In the genomic region with DNA sequence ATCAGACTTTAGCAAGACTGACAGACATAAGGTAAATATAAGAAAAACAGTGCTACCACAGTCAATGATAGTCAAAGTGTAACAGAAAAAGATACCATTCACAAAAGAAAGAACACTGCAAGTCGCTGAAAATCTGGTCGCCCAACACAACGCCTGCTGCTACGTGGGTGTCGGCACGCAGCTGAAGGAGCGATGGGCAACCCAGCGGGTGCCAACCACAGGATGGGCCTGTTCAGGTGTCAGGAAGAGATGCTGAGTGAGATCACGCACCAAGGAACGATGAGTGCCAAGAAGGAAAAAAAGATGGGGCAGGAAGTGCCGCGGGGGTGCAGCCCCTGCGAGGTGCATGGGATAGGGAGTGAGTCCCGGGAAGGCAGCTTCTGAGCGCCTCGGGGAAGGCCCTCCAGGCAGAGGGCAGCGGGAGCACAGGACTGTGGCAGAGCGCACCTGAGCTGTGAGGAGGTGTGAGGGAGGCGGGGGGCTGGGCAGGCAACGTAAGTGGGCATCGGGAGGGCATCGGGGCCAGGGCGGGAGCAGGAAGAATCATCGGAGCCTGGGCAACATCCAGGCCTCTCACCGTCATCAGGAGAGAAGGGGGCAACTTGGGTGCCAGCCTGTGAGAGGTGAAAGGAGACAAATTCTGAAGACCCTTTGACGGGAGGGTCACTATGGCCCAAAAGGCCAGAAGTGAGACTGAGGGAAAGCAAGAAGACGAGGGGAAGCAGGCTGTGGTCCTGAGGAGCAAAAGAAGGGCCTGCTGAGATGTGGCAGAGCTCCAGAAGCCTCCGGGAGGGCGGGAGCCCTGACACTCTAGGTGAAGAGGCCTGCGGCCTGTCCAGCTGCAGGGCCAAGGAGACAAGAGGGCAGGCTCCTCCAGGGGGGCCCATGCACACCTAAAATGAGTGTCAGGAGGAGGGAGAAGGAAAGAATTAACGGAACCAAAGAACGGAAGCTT, we compare ENCODE assay signal across 16 cellular contexts.
"Had no signal": no experiment of that assay in that cellular context is flagged by ENCODE, and none has a peak within 500 bp of the region (broad histone marks: within the 10 kb centered on the region; RNA-seq: fewer than 3 reads in every experiment).

No MANE protein-coding gene starts in this region.

- H3K27me3 Mint-ChIP-seq: activated CD4-positive, alpha-beta T cell treated with anti-CD3 and anti-CD28 coated beads, Interleukin-2, amount 10 ng/mL, durations not matched to agents 24 days and 14 days; T-cell had no signal

- H3K4me3 ChIP-seq: mucosa of descending colon, ovary, SK-N-MC, tibial nerve had no signal

- H3K27ac ChIP-seq: ovary, SK-N-MC, tibial nerve, WERI-Rb-1 had no signal

- H3K36me3 ChIP-seq: ovary had no signal

- H3K4me1 Mint-ChIP-seq: endodermal cell, natural killer cell had no signal

- H3K27me3 ChIP-seq: ovary, tibial nerve had no signal

- H3K36me3 Mint-ChIP-seq: natural killer cell had no signal

- H3K4me1 ChIP-seq: tibial nerve had no signal

- H3K4me3 Mint-ChIP-seq: activated CD4-positive, alpha-beta T cell treated with anti-CD3 and anti-CD28 coated beads, Interleukin-2, amount 10 ng/mL, durations not matched to agents 24 days and 14 days; endodermal cell; natural killer cell; T-cell had no signal

- DNase-seq: activated CD4-positive, alpha-beta T cell treated with anti-CD3 and anti-CD28 coated beads, Interleukin-2, amount 10 ng/mL, durations not matched to agents 24 days and 14 days; activated CD8-positive, alpha-beta memory T cell treated with anti-CD3 and anti-CD28 coated beads for 24 hours; activated gamma-delta T cell treated with Interleukin-2 at 50 U/mL for 16 hours; cortex of kidney; endodermal cell; erythroblast; hypothalamus; left cardiac atrium; natural killer cell; ovary; stimulated activated CD4-positive, alpha-beta T cell treated with anti-CD3 and anti-CD28 coated beads, Interleukin-15, amount 100 ng/mL, for 24 hours; T-cell; WERI-Rb-1 had no signal

- H3K27ac Mint-ChIP-seq: endodermal cell, natural killer cell had no signal

- H3K9me3 Mint-ChIP-seq: natural killer cell, T-cell had no signal

- H3K9me3 ChIP-seq: mucosa of descending colon, ovary, tibial nerve had no signal
